ENCODE assay signal across 19 cellular contexts in genomic region chr5:16580382-16580781, GRCh38.
"Had no signal": no experiment of that assay in that cellular context is flagged by ENCODE, and none has a peak within 500 bp of the region (broad histone marks: within the 10 kb centered on the region; RNA-seq: fewer than 3 reads in every experiment).

No MANE protein-coding gene starts in this region.

- H3K27me3 ChIP-seq: adrenal gland, brain microvascular endothelial cell, foreskin keratinocyte, sigmoid colon, spleen, tibial artery had no signal

- DNase-seq: activated CD4-positive, alpha-beta memory T cell treated with anti-CD3 and anti-CD28 coated beads for 36 hours; activated naive CD4-positive, alpha-beta T cell treated with anti-CD3 and anti-CD28 coated beads, Interleukin-2, amount 10 ng/mL, durations not matched to agents 7 days and 5 days; activated T-cell treated with anti-CD3 and anti-CD28 coated beads, Interleukin-2, amount 50 U/mL, for 24 hours; adrenal gland; brain microvascular endothelial cell; effector memory CD8-positive, alpha-beta T cell; foreskin keratinocyte; glutamatergic neuron; left cardiac atrium; mucosa of descending colon; naive thymus-derived CD4-positive, alpha-beta T cell; sigmoid colon; SK-N-SH; spleen; T-cell; tibial artery; WERI-Rb-1 had no signal

- H3K27me3 Mint-ChIP-seq: activated CD4-positive, alpha-beta memory T cell treated with anti-CD3 and anti-CD28 coated beads for 36 hours; activated naive CD4-positive, alpha-beta T cell treated with anti-CD3 and anti-CD28 coated beads, Interleukin-2, amount 10 ng/mL, durations not matched to agents 7 days and 5 days; activated T-cell treated with anti-CD3 and anti-CD28 coated beads, Interleukin-2, amount 50 U/mL, for 24 hours; dendritic cell treated with granulocyte-macrophage colony-stimulating factor and Interleukin-4, amounts not matched to agents 40 ng/mL and 50 ng/mL, for 4 days; effector memory CD8-positive, alpha-beta T cell; naive thymus-derived CD4-positive, alpha-beta T cell; T-cell had no signal

- H3K4me3 Mint-ChIP-seq: activated CD4-positive, alpha-beta memory T cell treated with anti-CD3 and anti-CD28 coated beads for 36 hours; activated naive CD4-positive, alpha-beta T cell treated with anti-CD3 and anti-CD28 coated beads, Interleukin-2, amount 10 ng/mL, durations not matched to agents 7 days and 5 days; activated T-cell treated with anti-CD3 and anti-CD28 coated beads, Interleukin-2, amount 50 U/mL, for 24 hours; dendritic cell treated with granulocyte-macrophage colony-stimulating factor and Interleukin-4, amounts not matched to agents 40 ng/mL and 50 ng/mL, for 4 days; effector memory CD8-positive, alpha-beta T cell; memory B cell; T-cell had no signal

- H3K9me3 ChIP-seq: adrenal gland, mucosa of descending colon, sigmoid colon, SK-N-SH, spleen, tibial artery had no signal

- ATAC-seq: effector memory CD8-positive, alpha-beta T cell; foreskin keratinocyte; mucosa of descending colon; naive thymus-derived CD4-positive, alpha-beta T cell; T-cell had no signal

- H3K36me3 ChIP-seq: adrenal gland, brain microvascular endothelial cell, sigmoid colon, spleen, tibial artery, WERI-Rb-1 had no signal

- H3K9me3 Mint-ChIP-seq: activated CD4-positive, alpha-beta memory T cell treated with anti-CD3 and anti-CD28 coated beads for 36 hours; activated naive CD4-positive, alpha-beta T cell treated with anti-CD3 and anti-CD28 coated beads, Interleukin-2, amount 10 ng/mL, durations not matched to agents 7 days and 5 days; dendritic cell treated with granulocyte-macrophage colony-stimulating factor and Interleukin-4, amounts not matched to agents 40 ng/mL and 50 ng/mL, for 4 days; effector memory CD8-positive, alpha-beta T cell; T-cell had no signal

- H3K27ac Mint-ChIP-seq: activated CD4-positive, alpha-beta memory T cell treated with anti-CD3 and anti-CD28 coated beads for 36 hours; activated naive CD4-positive, alpha-beta T cell treated with anti-CD3 and anti-CD28 coated beads, Interleukin-2, amount 10 ng/mL, durations not matched to agents 7 days and 5 days; activated T-cell treated with anti-CD3 and anti-CD28 coated beads, Interleukin-2, amount 50 U/mL, for 24 hours; dendritic cell treated with granulocyte-macrophage colony-stimulating factor and Interleukin-4, amounts not matched to agents 40 ng/mL and 50 ng/mL, for 4 days; effector memory CD8-positive, alpha-beta T cell; T-cell had no signal

- H3K4me1 ChIP-seq: adrenal gland, spleen had no signal

- H3K4me3 ChIP-seq: adrenal gland, mucosa of descending colon, sigmoid colon, spleen, tibial artery had no signal

- H3K27ac ChIP-seq: adrenal gland, brain microvascular endothelial cell, foreskin keratinocyte, spleen, tibial artery, WERI-Rb-1 had no signal
